ENCODE assay signal across 8 cellular contexts in genomic region chr16:75385507-75386152, GRCh38. TPM values are rescaled to one million over a fixed set of nuclear protein-coding genes. Genes with fewer than 3 reads are reported as not detected.
DNase-seq lines count a peak whose midpoint lies in the region; TF ChIP-seq lines count a peak whose summit lies in the region.

No MANE protein-coding gene starts in this region.

- 26% methylated on average over 5 of the region's 5 CpGs for WGBS in esophagus muscularis mucosa
- whole genome bisulfite sequencing in neuronal stem cell (ENCODE audit: extremely low coverage in 2 of 2, insufficient read length in 2 of 2, insufficient replicate concordance in 1 of 2), 2 donors = no CpG with 5 or more reads among the region's 5 CpGs

- TF ChIP-seq POLR2A in NB4 (IDR thresholded peaks at IDR 0.05; ENCODE audit: extremely low read depth, insufficient read length) = no peak
- TF ChIP-seq POLR2A in esophagus muscularis mucosa (IDR thresholded peaks at IDR 0.05; ENCODE audit: low read depth) = no peak

- H2BK5ac ChIP-seq in neuronal stem cell (ENCODE audit: low read length) = no peak overlapping the region

- no peak overlapping the region for H2BK120ac ChIP-seq in neuronal stem cell (ENCODE audit: low read depth, low read length)

- H3K4ac ChIP-seq in neuronal stem cell (ENCODE audit: low read length) = no peak overlapping the region

- no peak overlapping the region for H4K8ac ChIP-seq in neuronal stem cell (ENCODE audit: low read depth, low read length)

- no peak overlapping the region for H3K18ac ChIP-seq in neuronal stem cell (ENCODE audit: low read length)

- no peak overlapping the region for H2BK15ac ChIP-seq in neuronal stem cell (ENCODE audit: low read length)

- H2AFZ ChIP-seq in neuronal stem cell (ENCODE audit: low read length) = no peak overlapping the region

- no peak overlapping the region for H3K14ac ChIP-seq in neuronal stem cell (ENCODE audit: low read length)

- H3K9me3 ChIP-seq in SK-N-MC (ENCODE audit: low read depth, low read length) (no peaks in the 10 kb centered on the region), esophagus muscularis mucosa (no peaks in the 10 kb centered on the region), neuronal stem cell (replicated peaks in 1 of 2; ENCODE audit: control insufficient read depth in 2 of 2, insufficient read depth in 1 of 2, low read depth in 1 of 2, low read length in 2 of 2) (no peaks in the 10 kb centered on the region), MG63 (no peaks in the 10 kb centered on the region)

- no peak overlapping the region for H2BK12ac ChIP-seq in neuronal stem cell (ENCODE audit: low read length)

- H3K27ac Mint-ChIP-seq in activated CD4-positive, alpha-beta T cell treated with anti-CD3 and anti-CD28 coated beads, Interleukin-2, amount 10 ng/mL, durations not matched to agents 7 days and 5 days = no peak overlapping the region

- H3K9me3 Mint-ChIP-seq in activated CD4-positive, alpha-beta T cell treated with anti-CD3 and anti-CD28 coated beads, Interleukin-2, amount 10 ng/mL, durations not matched to agents 7 days and 5 days = no peaks in the 10 kb centered on the region

- H3K9ac ChIP-seq in SK-N-MC (ENCODE audit: insufficient read length) (no peak overlapping the region), neuronal stem cell (ENCODE audit: low read depth, low read length, poor library complexity) (no peak overlapping the region)

- peaks cover 18% of the 10 kb centered on the region for H3K27me3 Mint-ChIP-seq in activated CD4-positive, alpha-beta T cell treated with anti-CD3 and anti-CD28 coated beads, Interleukin-2, amount 10 ng/mL, durations not matched to agents 7 days and 5 days

- H3K4me1 ChIP-seq in esophagus muscularis mucosa = peaks cover 16 to 33% (median 26%) of the 10 kb centered on the region in 4 donors
- H3K4me1 ChIP-seq in neuronal stem cell (ENCODE audit: control insufficient read depth in 2 of 2, insufficient read depth in 1 of 2, low read depth in 1 of 2, low read length in 2 of 2) = peaks cover 0 to 15% of the 10 kb centered on the region in 2 donors

- no peaks in the 10 kb centered on the region for H3K27me3 ChIP-seq in esophagus muscularis mucosa
- H3K27me3 ChIP-seq in neuronal stem cell (ENCODE audit: control insufficient read depth in 3 of 3, insufficient read depth in 3 of 3, low read depth in 1 of 3, low read length in 3 of 3) = no peaks in the 10 kb centered on the region
- no peaks in the 10 kb centered on the region for H3K27me3 ChIP-seq in MG63

- peaks cover 13% of the 10 kb centered on the region for H3K4me1 Mint-ChIP-seq in activated CD4-positive, alpha-beta T cell treated with anti-CD3 and anti-CD28 coated beads, Interleukin-2, amount 10 ng/mL, durations not matched to agents 7 days and 5 days

- no peak overlapping the region for H3K4me3 ChIP-seq in NB4 (ENCODE audit: low read depth, low read length)
- H3K4me3 ChIP-seq in SK-N-MC = no peak overlapping the region
- no peak overlapping the region for H3K4me3 ChIP-seq in esophagus muscularis mucosa
- no peak overlapping the region for H3K4me3 ChIP-seq in neuronal stem cell (ENCODE audit: low read length in 2 of 2)
- no peak overlapping the region for H3K4me3 ChIP-seq in MG63

- peak; percentile 39 for TF ChIP-seq CTCF in NB4 (IDR thresholded peaks at IDR 0.05; ENCODE audit: low read depth, low read length)
- TF ChIP-seq CTCF in esophagus muscularis mucosa (IDR thresholded peaks at IDR 0.05) = peak; percentile 73 to 79 (median 79)

- no peak overlapping the region for H3K23ac ChIP-seq in neuronal stem cell (ENCODE audit: low read depth, low read length, poor library complexity)

- H3K27ac ChIP-seq in SK-N-MC (peak overlapping the region; percentile 31; the same call in 1 of the 2 replicates), esophagus muscularis mucosa (replicated peaks in 1 of 4) (no peak overlapping the region), neuronal stem cell (replicated peaks; ENCODE audit: low read length) (no peak overlapping the region)

- no peak overlapping the region for H3K4me3 Mint-ChIP-seq in activated CD4-positive, alpha-beta T cell treated with anti-CD3 and anti-CD28 coated beads, Interleukin-2, amount 10 ng/mL, durations not matched to agents 7 days and 5 days

- no peak overlapping the region for H3K4me2 ChIP-seq in neuronal stem cell (ENCODE audit: insufficient read depth, low read length, poor library complexity, severe bottlenecking)

- H2AK5ac ChIP-seq in neuronal stem cell (ENCODE audit: low read depth, low read length) = no peak overlapping the region

- H4K91ac ChIP-seq in neuronal stem cell (ENCODE audit: low read depth, low read length, poor library complexity) = no peak overlapping the region

- CTCF ChIA-PET in activated CD4-positive, alpha-beta T cell treated with anti-CD3 and anti-CD28 coated beads, Interleukin-2, amount 10 ng/mL, durations not matched to agents 7 days and 5 days (lab: Charles Lee) = interaction anchor here (0.5 to 1.4 kb wide), 11 partner anchors 16 to 458 kb away, joined by 3 to 11 read pairs (median 3); no protein-coding TSS in a partner anchor

- no peaks in the 10 kb centered on the region; the same call in 1 of the 2 replicates for H3K36me3 ChIP-seq in SK-N-MC (ENCODE audit: insufficient read depth, low read length)
- H3K36me3 ChIP-seq in esophagus muscularis mucosa = peaks cover 0 to 8% (median 6%) of the 10 kb centered on the region in 4 donors
- peaks cover 3 to 32% of the 10 kb centered on the region in 2 donors for H3K36me3 ChIP-seq in neuronal stem cell (replicated peaks in 1 of 2; ENCODE audit: control insufficient read depth in 2 of 2, insufficient read depth in 2 of 2, low read length in 2 of 2)
- peaks cover 5% of the 10 kb centered on the region; the same call in 1 of the 2 replicates for H3K36me3 ChIP-seq in MG63

- H3K36me3 Mint-ChIP-seq in activated CD4-positive, alpha-beta T cell treated with anti-CD3 and anti-CD28 coated beads, Interleukin-2, amount 10 ng/mL, durations not matched to agents 7 days and 5 days (ENCODE audit: low read depth) = peaks cover 17% of the 10 kb centered on the region

- DNase-seq in activated CD4-positive, alpha-beta T cell treated with anti-CD3 and anti-CD28 coated beads, Interleukin-2, amount 10 ng/mL, durations not matched to agents 7 days and 5 days = peak; percentile 22
- DNase-seq in activated CD4-positive, alpha-beta T cell treated with anti-CD3 and anti-CD28 coated beads, Interleukin-2, amount 50 U/mL, for 4 hours = no peak
- DNase-seq in NB4 (ENCODE audit: low read depth) (peak; percentile 83), SK-N-MC (ENCODE audit: low read depth, low spot score) (peak; percentile 48), esophagus muscularis mucosa (ENCODE audit: extremely low spot score) (no peak), neuronal stem cell (ENCODE audit: low spot score) (peak; percentile 29), MG63 (no peak)
- DNase-seq in effector CD8-positive, alpha-beta T cell (lab: John Stamatoyannopoulos, UW) = no peak

- no peaks in the 10 kb centered on the region for H3K79me1 ChIP-seq in neuronal stem cell (ENCODE audit: low read depth, low read length)

- POLR2A ChIA-PET in activated CD4-positive, alpha-beta T cell treated with anti-CD3 and anti-CD28 coated beads, Interleukin-2, amount 10 ng/mL, durations not matched to agents 7 days and 5 days (lab: Charles Lee) = interaction anchor here (0.8 kb wide), 1 partner anchor 660 kb away, joined by 4 read pairs; no protein-coding TSS in a partner anchor

- intact Hi-C loops in esophagus muscularis mucosa (cut with DNase I) = loop anchor here (2.0 kb wide), 1 partner anchor 153 kb away; no protein-coding TSS in a partner anchor

- TF ChIP-seq EP300 in esophagus muscularis mucosa (IDR thresholded peaks at IDR 0.05) = no peak

RNA-seq across cellular contexts. Expression of gene CFDP1, which starts 47.7 kb away (rescaled TPM):
- total RNA-seq in activated CD4-positive, alpha-beta T cell treated with anti-CD3 and anti-CD28 coated beads, Interleukin-2, amount 10 ng/mL, durations not matched to agents 7 days and 5 days = 10 to 100 TPM; 42.4 to 43.7 TPM
- 10 to 100 TPM; 42.4 to 49.5 (median 44.0) TPM for total RNA-seq in esophagus muscularis mucosa
- 228 TPM for polyA plus RNA-seq in neuronal stem cell (2013, experiment 1 of 2)
- polyA plus RNA-seq in neuronal stem cell (2013, experiment 2 of 2) = 228 TPM
- total RNA-seq in MG63 (2014; rRNA removed; shearing (Covaris generic); ENCODE audit: low replicate concordance) = 21.2 and 23.2 TPM in 2 replicates

Comparison
In these comparisons a context has a peak if more than half of its experiments do, and no peak if none do; other contexts are left out.
1. DNase-seq: peak in activated CD4-positive, alpha-beta T cell treated with anti-CD3 and anti-CD28 coated beads, Interleukin-2, amount 10 ng/mL, durations not matched to agents 7 days and 5 days (single experiment), NB4 (single experiment), SK-N-MC (single experiment) and neuronal stem cell (single experiment); none in activated CD4-positive, alpha-beta T cell treated with anti-CD3 and anti-CD28 coated beads, Interleukin-2, amount 50 U/mL, for 4 hours (0 of 2), esophagus muscularis mucosa (single experiment), effector CD8-positive, alpha-beta T cell (single experiment) and MG63 (single experiment).